Comparison of ENCODE assay signal across 11 cellular contexts in the genomic region with DNA sequence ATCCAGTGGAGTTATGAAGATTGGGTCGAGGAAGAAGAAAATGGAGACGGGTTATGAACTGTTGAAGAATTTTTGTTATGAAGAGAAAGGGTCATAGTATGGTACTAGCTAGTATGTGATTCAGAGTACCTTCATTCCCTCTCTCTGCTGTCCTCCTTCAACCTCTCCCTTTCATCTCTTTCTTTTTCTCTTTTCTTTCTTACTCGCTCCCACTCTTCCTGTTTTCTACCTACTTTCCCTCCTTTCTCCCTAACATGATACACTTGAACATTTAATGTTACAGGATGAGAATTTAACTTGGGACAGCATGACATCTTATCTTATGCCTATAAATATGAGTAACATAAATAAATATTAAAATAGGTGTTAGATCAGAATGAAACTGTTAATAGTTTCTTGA.
"Had no signal": no experiment of that assay in that cellular context is flagged by ENCODE, and none has a peak within 500 bp of the region (broad histone marks: within the 10 kb centered on the region; RNA-seq: fewer than 3 reads in every experiment).

No MANE protein-coding gene starts in this region.

- ATAC-seq: GM23338, HCT116 had no signal

- FAIRE-seq: H1, H54 had no signal

- H3K9me3 ChIP-seq: HAP-1 had no signal

- H3K27ac Mint-ChIP-seq: GM23338, H9, HFFc6 had no signal

- H3K36me3 ChIP-seq: HAP-1 had no signal

- H3K9me3 Mint-ChIP-seq: GM23338, H9, HFFc6 had no signal

- H3K9ac ChIP-seq: GM23248 had no signal

- H3K27ac ChIP-seq: GM23248 had no signal

- H2AFZ ChIP-seq: GM23248, GM23338 had no signal

- H3K4me2 ChIP-seq: GM23338 had no signal

- DNase-seq: GM23248, GOT3, H7, H9, HCEC 1CT, HFFc6 had no signal

- H3K4me3 Mint-ChIP-seq: GM23338, H9, HFFc6 had no signal

- H3K4me3 ChIP-seq: GM23248, GM23338, HAP-1 had no signal
